2 cellular contexts compared by ENCODE assay signal in genomic region chr10:29587102-29587501, GRCh38.
TF ChIP-seq lines count a peak whose summit lies in the region.

No MANE protein-coding gene starts in this region.

TF ChIP-seq in Ishikawa, 13 proteins besides CTCF, POLR2A, EP300 and RAD21:
- TF ChIP-seq TCF12 (IDR thresholded peaks at IDR 0.05; ENCODE audit: low read depth): 0 out of 2 replicates have a peak, but pooled peaks have one; percentile 15
- peak; percentile 58; the same call in 1 of the 2 replicates for TF ChIP-seq MAX (IDR thresholded peaks at IDR 0.05)
- peak; percentile 23; the same call in 1 of the 2 replicates for TF ChIP-seq NFIC (IDR thresholded peaks at IDR 0.05)
TF ChIP-seq in Ishikawa: peak in this region for 3; not testable (repeated sequence) for 10.

TF ChIP-seq in H1, 55 proteins besides CTCF, POLR2A, EP300 and RAD21:
- peak; percentile 71 for TF ChIP-seq SRF (IDR thresholded peaks at IDR 0.05; ENCODE audit: low read depth, low read length)
